Comparison of ENCODE assay signal across 8 cellular contexts in genomic region chr10:22003964-22004281, GRCh38.
A peak's percentile ranks its signal among the peaks of the same experiment; 100 is the strongest.
DNase-seq lines count a peak whose midpoint lies in the region; ATAC-seq and TF ChIP-seq lines count a peak whose summit lies in the region.

No MANE protein-coding gene starts in this region.

- H3K27ac ChIP-seq in cingulate gyrus (ENCODE audit: low read depth, low read length) (peak overlapping the region; percentile 90), neutrophil (peak overlapping the region; percentile 83)

- no peaks in the 10 kb centered on the region; the same call in 1 of the 2 replicates for H3K9me3 ChIP-seq in ES-I3 (ENCODE audit: control insufficient read depth, insufficient read depth, low read length)
- H3K9me3 ChIP-seq in neutrophil: no peaks in the 10 kb centered on the region

- H3K4me1 ChIP-seq in ES-I3 (ENCODE audit: insufficient read depth, low read length) (peaks cover 6% of the 10 kb centered on the region), neutrophil (ENCODE audit: control insufficient read depth in 1 of 2, insufficient read depth in 1 of 2, low read depth in 1 of 2, low read length in 1 of 2) (peaks cover 17 to 20% of the 10 kb centered on the region in 2 experiments)

- H3K9ac ChIP-seq in ES-I3 (ENCODE audit: low read depth, low read length): peak overlapping the region; percentile 85

- ATAC-seq in HG03460 (IDR thresholded peaks at IDR 0.05; ENCODE audit: unreplicated experiment) (peak; percentile 2), HG02759 (IDR thresholded peaks at IDR 0.05; ENCODE audit: unreplicated experiment) (no peak), HG03457 (IDR thresholded peaks at IDR 0.05; ENCODE audit: unreplicated experiment) (no peak)

- H3K27me3 ChIP-seq in neutrophil: no peaks in the 10 kb centered on the region

- DNase-seq in NCI-H1417 (lab: John Stamatoyannopoulos, UW) (no peak), DMS 273 (lab: John Stamatoyannopoulos, UW; ENCODE audit: unreplicated experiment) (no peak)

- H3K36me3 ChIP-seq in ES-I3 (ENCODE audit: insufficient read depth, low read length): no peaks in the 10 kb centered on the region
- H3K36me3 ChIP-seq in neutrophil: no peaks in the 10 kb centered on the region

- TF ChIP-seq CTCF in neutrophil (IDR thresholded peaks at IDR 0.05): no peak

- H3K4me3 ChIP-seq in neutrophil (ENCODE audit: low read depth in 1 of 2, low read length in 1 of 2): peak overlapping the region; percentile 71
